Comparison of ENCODE assay signal across 16 cellular contexts in the genomic region with DNA sequence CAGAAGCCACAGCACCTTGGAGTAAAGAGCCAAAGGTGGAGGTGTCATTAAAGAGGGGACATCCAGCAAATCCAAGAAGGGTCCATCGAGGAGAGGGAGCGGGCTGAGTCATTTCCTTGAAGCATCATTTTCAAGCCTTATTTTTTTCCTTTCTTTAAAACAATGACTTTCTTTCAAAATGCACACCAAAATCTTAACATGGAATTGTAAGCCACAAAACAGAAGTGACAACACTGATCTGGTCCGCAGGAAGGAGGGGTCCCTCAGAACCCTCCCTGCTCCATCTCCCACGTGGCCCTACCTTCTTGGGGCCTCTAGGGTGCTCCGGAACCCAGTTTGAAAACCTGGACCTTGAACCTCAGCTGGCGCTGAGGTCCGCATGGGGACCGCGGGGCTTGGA. TPM values are rescaled to one million over a fixed set of nuclear protein-coding genes. Genes with fewer than 3 reads are reported as not detected.
DNase-seq lines count a peak whose midpoint lies in the region; ATAC-seq and TF ChIP-seq lines count a peak whose summit lies in the region.
"Had no signal": no experiment of that assay in that cellular context is flagged by ENCODE, and none has a peak within 500 bp of the region (broad histone marks: within the 10 kb centered on the region; RNA-seq: fewer than 3 reads in every experiment).

No MANE protein-coding gene starts in this region.

- H3K9me3 ChIP-seq in hepatocyte (ENCODE audit: low read depth) (no peaks in the 10 kb centered on the region), spleen (peaks cover 0 to 12% (median 0%) of the 10 kb centered on the region in 8 donors)
- H3K9me3 ChIP-seq: Caco-2, MG63 had no signal

- 86% methylated on average over 9 of the region's 9 CpGs for WGBS in hepatocyte (ENCODE audit: low lambda C conversion rate, missing lambda C conversion rate)
- WGBS in spleen, 5 donors, result 74 to 84% (median 76%) methylated on average over 9 of the region's 9 CpGs

- intact Hi-C loops in Calu3 (cut with micrococcal nuclease; ENCODE audit: unreplicated experiment) (no loop called here), spleen (cut with DNase I; ENCODE audit: low total_unique reads) (no loop called here), left colon (cut with DNase I, micrococcal nuclease) (no loop called here)

- CTCF ChIA-PET in Calu3 (lab: Charles Lee), result no interaction called here

- no peak for TF ChIP-seq POLR2A in spleen (IDR thresholded peaks at IDR 0.05)

- H3K4me1 ChIP-seq in hepatocyte (ENCODE audit: insufficient read depth) (peaks cover 47% of the 10 kb centered on the region), spleen (peaks cover 33 to 75% (median 56%) of the 10 kb centered on the region in 6 donors)

- H3K4me3 Mint-ChIP-seq in Calu3 (ENCODE audit: low read depth, unreplicated experiment), result peak overlapping the region; percentile 24
- H3K4me3 Mint-ChIP-seq: H9 had no signal

- DNase-seq in Calu3 (no peak), RPMI7951 (ENCODE audit: low read depth) (peak; percentile 24), hepatocyte (ENCODE audit: low spot score) (no peak), spleen (no peak), T-helper 2 cell (no peak), left colon (no peak)
- DNase-seq in activated CD8-positive, alpha-beta memory T cell treated with anti-CD3 and anti-CD28 coated beads, Interleukin-2, amount 50 U/mL, for 4 hours, result no peak
- DNase-seq: Caco-2; effector memory CD4-positive, alpha-beta T cell; foreskin keratinocyte; H9; naive B cell; WERI-Rb-1 had no signal

- H3K4me1 Mint-ChIP-seq in Calu3 (ENCODE audit: low read depth, unreplicated experiment), result peaks cover 55% of the 10 kb centered on the region

- H3K79me2 ChIP-seq in hepatocyte, result peaks cover 97% of the 10 kb centered on the region

- no peaks in the 10 kb centered on the region for H3K9me3 Mint-ChIP-seq in Calu3 (ENCODE audit: low read depth, unreplicated experiment)

- H3K27me3 Mint-ChIP-seq in Calu3 (ENCODE audit: unreplicated experiment), result no peaks in the 10 kb centered on the region
- H3K27me3 Mint-ChIP-seq: stimulated activated naive CD8-positive, alpha-beta T cell treated with anti-CD3 and anti-CD28 coated beads, Interleukin-15, Interleukin-2, amounts not matched to agents 100 ng/mL and 50 ng/mL, for 24 hours had no signal

- H3K27ac Mint-ChIP-seq in Calu3 (ENCODE audit: unreplicated experiment), result peak overlapping the region; percentile 17

- peak overlapping the region; percentile 68 for H3K27ac ChIP-seq in hepatocyte
- H3K27ac ChIP-seq in spleen, result peak overlapping the region in 5 of 8 donors; percentile 69 to 76 (median 73)
- H3K27ac ChIP-seq: foreskin keratinocyte, WERI-Rb-1 had no signal

- H3K27me3 ChIP-seq in hepatocyte (no peaks in the 10 kb centered on the region), spleen (replicated peaks in 1 of 7) (no peaks in the 10 kb centered on the region)
- H3K27me3 ChIP-seq: MG63 had no signal

- TF ChIP-seq CTCF in Calu3 (IDR thresholded peaks at IDR 0.05; ENCODE audit: unreplicated experiment) (no peak), hepatocyte (IDR thresholded peaks at IDR 0.05; ENCODE audit: poor library complexity) (no peak), spleen (IDR thresholded peaks at IDR 0.05 in 8 of 11, conservative IDR thresholded peaks at IDR 0.05 in 3 of 11) (no peak)

- no peak overlapping the region for H3K4me2 ChIP-seq in hepatocyte

- ATAC-seq in left colon, result no peak
- ATAC-seq: foreskin keratinocyte had no signal

- no TSS peak for BruUV-seq in Calu3 (replicated peaks; lab: Mats Ljungman, UMichigan)

- H3K4me3 ChIP-seq in hepatocyte (no peak overlapping the region), spleen (no peak overlapping the region)
- H3K4me3 ChIP-seq: MG63 had no signal

- H2AFZ ChIP-seq in hepatocyte, result no peak overlapping the region

- H3K36me3 Mint-ChIP-seq in Calu3 (ENCODE audit: insufficient read depth, unreplicated experiment), result peaks cover 95% of the 10 kb centered on the region
- H3K36me3 Mint-ChIP-seq: naive B cell had no signal

- no peaks in the 10 kb centered on the region for H3K9me2 ChIP-seq in hepatocyte (replicated peaks; ENCODE audit: insufficient read depth)

- H3K36me3 ChIP-seq in hepatocyte (replicated peaks; ENCODE audit: insufficient read depth, low read depth), result no peaks in the 10 kb centered on the region
- peaks cover 0 to 7% (median 0%) of the 10 kb centered on the region in 6 donors for H3K36me3 ChIP-seq in spleen
- H3K36me3 ChIP-seq: WERI-Rb-1 had no signal

- H4K20me1 ChIP-seq in hepatocyte (ENCODE audit: insufficient read depth, poor library complexity, severe bottlenecking), result peaks cover 53% of the 10 kb centered on the region

RNA-seq across cellular contexts. Expression of a gene that starts 14.8 kb away (rescaled TPM):
- total RNA-seq in Calu3 (2022) (173 and 239 TPM in 2 replicates), hepatocyte (98.9 and 103 TPM in 2 replicates), spleen (10 to 100 TPM; 21.0 to 41.0 (median 35.1) TPM), left colon (100 to 1,000 TPM in 1 of 2 donors, 10 to 100 TPM in 1; 73.2 to 106 TPM)
- 22.5 and 28.8 TPM in 2 replicates for total RNA-seq in RPMI7951 (2014; rRNA removed; shearing (Covaris generic))
- polyA plus RNA-seq in hepatocyte (75.9 and 84.1 TPM in 2 replicates), spleen (10 to 100 TPM in 2 of 3 donors, 1 to 10 TPM in 1; 8.9 to 19.5 (median 13.6) TPM)
- total RNA-seq: SK-MEL-5 had no signal

RNA-seq across cellular contexts. Expression of a gene that starts 40.7 kb away (rescaled TPM):
- not detected in 2 replicates for total RNA-seq in Calu3 (2022)
- not detected in 2 replicates for total RNA-seq in RPMI7951 (2014; rRNA removed; shearing (Covaris generic))
- total RNA-seq in hepatocyte, result 0.20 TPM in 1 of 2 replicates, not detected in the other
- polyA plus RNA-seq in hepatocyte, result not detected in 2 replicates
- under 1 TPM in 2 of 7 donors, not detected in 5; 0.23 to 0.32 TPM for total RNA-seq in spleen
- polyA plus RNA-seq in spleen, result under 1 TPM in 2 of 3 donors, not detected in 1; 0.04 to 0.29 TPM
- not detected for total RNA-seq in left colon
- total RNA-seq: Caco-2, foreskin keratinocyte, H9, SK-MEL-5 had no signal
- polyA plus RNA-seq: foreskin keratinocyte had no signal
